Comparison of ENCODE assay signal across 8 cellular contexts in genomic region chr18:6414118-6414722, GRCh38. TPM values are rescaled to one million over a fixed set of nuclear protein-coding genes. Genes with fewer than 3 reads are reported as not detected.
DNase-seq lines count a peak whose midpoint lies in the region; ATAC-seq and TF ChIP-seq lines count a peak whose summit lies in the region.

No MANE protein-coding gene starts in this region.

- intact Hi-C loops in Panc1 (cut with micrococcal nuclease; ENCODE audit: unreplicated experiment), result no loop called here

- ATAC-seq in GM18858 (IDR thresholded peaks at IDR 0.05; ENCODE audit: unreplicated experiment), result peak; percentile 63
- ATAC-seq in HG02642 (IDR thresholded peaks at IDR 0.05; ENCODE audit: poor library complexity, unreplicated experiment), result peak; percentile 91
- ATAC-seq in Panc1, result peak; percentile 85

- POLR2A ChIA-PET in Panc1 (lab: Charles Lee), result no interaction called here

- H3K4me3 ChIP-seq in Panc1 (ENCODE audit: low read depth in 2 of 2, low read length in 2 of 2), result peak overlapping the region; percentile 35 to 36

- H3K36me3 Mint-ChIP-seq in chondrocyte (ENCODE audit: low read depth), result no peaks in the 10 kb centered on the region

- peaks cover 23% of the 10 kb centered on the region for H3K27me3 Mint-ChIP-seq in chondrocyte (ENCODE audit: low read depth)

- no peak for DNase-seq in Panc1 (ENCODE audit: low read depth, low spot score)
- no peak for DNase-seq in chondrocyte (ENCODE audit: low spot score)
- peak; percentile 80 for DNase-seq in left kidney (ENCODE audit: low read depth, low spot score)
- DNase-seq in stimulated activated CD4-positive, alpha-beta T cell treated with anti-CD3 and anti-CD28 coated beads, Interleukin-1b, Interleukin-23, amount 100 ng/mL, for 48 hours, result peak; percentile 24
- no peak for DNase-seq in superior temporal gyrus (ENCODE audit: extremely low spot score)
- no peak for DNase-seq in NCI-H187 (lab: John Stamatoyannopoulos, UW)

- H3K36me3 ChIP-seq in Panc1 (ENCODE audit: control insufficient read depth, insufficient read depth, low read length), result no peaks in the 10 kb centered on the region

- H3K4me3 Mint-ChIP-seq in chondrocyte (ENCODE audit: unreplicated experiment), result peak overlapping the region; percentile 64

- H3K27ac ChIP-seq in Panc1 (ENCODE audit: low read length), result no peak overlapping the region

- H3K4me1 Mint-ChIP-seq in chondrocyte (ENCODE audit: low read depth), result peaks cover 9% of the 10 kb centered on the region

- H3K27ac Mint-ChIP-seq in chondrocyte (ENCODE audit: unreplicated experiment), result no peak overlapping the region

- TF ChIP-seq CTCF in Panc1 (IDR thresholded peaks at IDR 0.05) (no peak; the same call in 1 of the 2 replicates), chondrocyte (IDR thresholded peaks at IDR 0.05) (peak; percentile 55)

- no TSS peak for BruUV-seq in Panc1 (replicated peaks; lab: Mats Ljungman, UMichigan)

- in situ Hi-C loops in Panc1 (cut with HindIII; ENCODE audit: low pct_unique_long_range_greater_than_20kb, low sequenced_read_pairs), result no loop called here

- no peaks in the 10 kb centered on the region for H3K9me3 Mint-ChIP-seq in chondrocyte (ENCODE audit: low read depth)

- CTCF ChIA-PET in Panc1 (lab: Charles Lee), result no interaction called here

- H3K4me1 ChIP-seq in Panc1 (ENCODE audit: control insufficient read depth, insufficient read depth, low read length), result no peaks in the 10 kb centered on the region

- H3K27me3 ChIP-seq in Panc1 (ENCODE audit: control insufficient read depth, insufficient read depth, low read length), result peaks cover 7% of the 10 kb centered on the region

- no peaks in the 10 kb centered on the region for H3K9me3 ChIP-seq in Panc1 (ENCODE audit: control insufficient read depth, insufficient read depth, low read depth, low read length)

RNA-seq across cellular contexts. Expression of gene L3MBTL4, which starts 0.5 kb away (rescaled TPM):
- total RNA-seq in Panc1 (2021; ENCODE audit: unreplicated experiment), result 0.87 TPM
- polyA plus RNA-seq in Panc1 (2012; ENCODE audit: insufficient read length), result 0.29 TPM
- 0.41 to 1.9 TPM (median 1.0 TPM) in 3 replicates for total RNA-seq in chondrocyte

Comparison
In these comparisons a context has a peak if more than half of its experiments do, and no peak if none do; other contexts are left out.
1. DNase-seq: peak in left kidney (single experiment) and stimulated activated CD4-positive, alpha-beta T cell treated with anti-CD3 and anti-CD28 coated beads, Interleukin-1b, Interleukin-23, amount 100 ng/mL, for 48 hours (single experiment); none in Panc1 (single experiment), chondrocyte (single experiment), superior temporal gyrus (single experiment) and NCI-H187 (0 of 2).
2. Peak in every context shown above with its lines, with median percentiles within 50 percentile points of each other: ATAC-seq.